In genomic region chr18:54241483-54241882, GRCh38 we compare ENCODE assay signal across 23 cellular contexts.
"Had no signal": no experiment of that assay in that cellular context is flagged by ENCODE, and none has a peak within 500 bp of the region (broad histone marks: within the 10 kb centered on the region; RNA-seq: fewer than 3 reads in every experiment).

No MANE protein-coding gene starts in this region.

- H3K4me2 ChIP-seq: smooth muscle cell had no signal

- H3K9me3 Mint-ChIP-seq: activated CD4-positive, alpha-beta memory T cell treated with anti-CD3 and anti-CD28 coated beads, Interleukin-2, amount 10 ng/mL, durations not matched to agents 7 days and 5 days; activated naive CD4-positive, alpha-beta T cell treated with anti-CD3 and anti-CD28 coated beads for 36 hours; activated naive CD8-positive, alpha-beta T cell treated with anti-CD3 and anti-CD28 coated beads, Interleukin-2, amount 10 ng/mL, durations not matched to agents 7 days and 5 days; activated T-cell treated with anti-CD3 and anti-CD28 coated beads, Interleukin-2, amount 50 U/mL, for 72 hours; memory B cell; T-helper 1 cell treated with Interleukin-12 subunit alpha and Interleukin-12 subunit beta and Interleukin-4 antibody, amounts not matched to agents 30 μg/mL and 1 μg/mL, for 36 hours had no signal

- H3K27ac ChIP-seq: sigmoid colon, tibial artery had no signal

- H3K27ac Mint-ChIP-seq: activated CD4-positive, alpha-beta memory T cell treated with anti-CD3 and anti-CD28 coated beads, Interleukin-2, amount 10 ng/mL, durations not matched to agents 7 days and 5 days; activated naive CD4-positive, alpha-beta T cell treated with anti-CD3 and anti-CD28 coated beads for 36 hours; activated naive CD8-positive, alpha-beta T cell treated with anti-CD3 and anti-CD28 coated beads, Interleukin-2, amount 10 ng/mL, durations not matched to agents 7 days and 5 days; activated T-cell treated with anti-CD3 and anti-CD28 coated beads, Interleukin-2, amount 50 U/mL, for 72 hours; endodermal cell; memory B cell; nephron progenitor cell; T-helper 1 cell treated with Interleukin-12 subunit alpha and Interleukin-12 subunit beta and Interleukin-4 antibody, amounts not matched to agents 30 μg/mL and 1 μg/mL, for 36 hours had no signal

- H3K27me3 Mint-ChIP-seq: memory B cell had no signal

- DNase-seq: activated CD4-positive, alpha-beta memory T cell treated with anti-CD3 and anti-CD28 coated beads, Interleukin-2, amount 10 ng/mL, durations not matched to agents 7 days and 5 days; activated CD4-positive, alpha-beta T cell treated with anti-CD3 and anti-CD28 coated beads for 4 hours; activated CD4-positive, CD25-positive, alpha-beta regulatory T cell; activated effector memory CD4-positive, alpha-beta T cell treated with Interleukin-2 at 50 U/mL for 16 hours; activated naive CD4-positive, alpha-beta T cell treated with anti-CD3 and anti-CD28 coated beads for 36 hours; activated naive CD8-positive, alpha-beta T cell treated with anti-CD3 and anti-CD28 coated beads, Interleukin-2, amount 10 ng/mL, durations not matched to agents 7 days and 5 days; activated T-cell treated with anti-CD3 and anti-CD28 coated beads, Interleukin-2, amount 50 U/mL, for 72 hours; cerebellar nuclear complex; endodermal cell; heart right ventricle; left cardiac atrium; nephron progenitor cell; occipital lobe; sigmoid colon; stimulated activated CD4-positive, alpha-beta T cell treated with anti-CD3 and anti-CD28 coated beads, Interleukin-2, amount 100 ng/mL, for 48 hours; stimulated activated CD8-positive, alpha-beta memory T cell treated with anti-CD3 and anti-CD28 coated beads, Interleukin-4, amount 100 ng/mL, for 48 hours; stimulated activated naive CD4-positive, alpha-beta T cell; substantia nigra; tibial artery had no signal

- H3K4me1 ChIP-seq: sigmoid colon, tibial artery had no signal

- H3K4me3 Mint-ChIP-seq: activated CD4-positive, alpha-beta memory T cell treated with anti-CD3 and anti-CD28 coated beads, Interleukin-2, amount 10 ng/mL, durations not matched to agents 7 days and 5 days; activated naive CD4-positive, alpha-beta T cell treated with anti-CD3 and anti-CD28 coated beads for 36 hours; activated naive CD8-positive, alpha-beta T cell treated with anti-CD3 and anti-CD28 coated beads, Interleukin-2, amount 10 ng/mL, durations not matched to agents 7 days and 5 days; activated T-cell treated with anti-CD3 and anti-CD28 coated beads, Interleukin-2, amount 50 U/mL, for 72 hours; endodermal cell; memory B cell; nephron progenitor cell; T-helper 1 cell treated with Interleukin-12 subunit alpha and Interleukin-12 subunit beta and Interleukin-4 antibody, amounts not matched to agents 30 μg/mL and 1 μg/mL, for 36 hours had no signal

- H3K4me3 ChIP-seq: coronary artery, heart right ventricle, sigmoid colon, smooth muscle cell, tibial artery had no signal

- H3K9me3 ChIP-seq: heart right ventricle, sigmoid colon, tibial artery had no signal

- H3K36me3 ChIP-seq: heart right ventricle, sigmoid colon, tibial artery had no signal

- H3K4me1 Mint-ChIP-seq: activated CD4-positive, alpha-beta memory T cell treated with anti-CD3 and anti-CD28 coated beads, Interleukin-2, amount 10 ng/mL, durations not matched to agents 7 days and 5 days; activated naive CD8-positive, alpha-beta T cell treated with anti-CD3 and anti-CD28 coated beads, Interleukin-2, amount 10 ng/mL, durations not matched to agents 7 days and 5 days; memory B cell had no signal

- H3K27me3 ChIP-seq: heart right ventricle, sigmoid colon, tibial artery had no signal

- H3K36me3 Mint-ChIP-seq: activated naive CD8-positive, alpha-beta T cell treated with anti-CD3 and anti-CD28 coated beads, Interleukin-2, amount 10 ng/mL, durations not matched to agents 7 days and 5 days; memory B cell had no signal

- ATAC-seq: activated T-cell treated with anti-CD3 and anti-CD28 coated beads, Interleukin-2, amount 50 U/mL, for 72 hours had no signal
